In the genomic region with DNA sequence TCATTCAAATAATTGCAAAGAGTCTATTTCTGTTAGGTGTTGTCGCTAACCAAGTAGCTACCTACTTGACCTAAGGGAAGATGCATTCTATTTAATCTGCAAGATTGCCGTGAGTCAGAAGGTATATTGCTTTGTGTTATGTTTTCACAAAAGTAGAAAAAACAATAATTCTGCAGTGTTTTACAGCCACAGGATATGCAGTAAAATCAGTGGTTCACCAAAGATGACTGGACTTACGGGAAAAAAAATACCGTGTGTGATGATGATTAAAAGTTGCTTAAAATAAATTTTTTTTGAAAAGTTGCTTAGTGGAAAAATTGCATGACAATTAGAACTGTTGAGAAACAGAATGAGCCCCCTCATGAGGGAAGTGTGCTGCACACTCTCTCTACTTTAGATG, we compare ENCODE assay signal across 20 cellular contexts.
DNase-seq lines count a peak whose midpoint lies in the region; ATAC-seq and TF ChIP-seq lines count a peak whose summit lies in the region.
"Had no signal": no experiment of that assay in that cellular context is flagged by ENCODE, and none has a peak within 500 bp of the region (broad histone marks: within the 10 kb centered on the region; RNA-seq: fewer than 3 reads in every experiment).

No MANE protein-coding gene starts in this region.

- CTCF ChIA-PET in SK-N-SH (lab: Yijun Ruan, JAX) = interaction anchor here (0.9 kb wide), 1 partner anchor 12 kb away, joined by 4 read pairs; no protein-coding TSS in a partner anchor
- CTCF ChIA-PET in activated CD4-positive, alpha-beta memory T cell treated with anti-CD3 and anti-CD28 coated beads, Interleukin-2, amount 10 ng/mL, durations not matched to agents 7 days and 5 days (lab: Charles Lee) = interaction anchor here (0.6 kb wide), 1 partner anchor 389 kb away, joined by 4 read pairs; no protein-coding TSS in a partner anchor

- peaks cover 7% of the 10 kb centered on the region for H3K4me1 Mint-ChIP-seq in activated CD4-positive, alpha-beta memory T cell treated with anti-CD3 and anti-CD28 coated beads, Interleukin-2, amount 10 ng/mL, durations not matched to agents 7 days and 5 days

- no peaks in the 10 kb centered on the region for H3K9me3 Mint-ChIP-seq in activated CD4-positive, alpha-beta memory T cell treated with anti-CD3 and anti-CD28 coated beads, Interleukin-2, amount 10 ng/mL, durations not matched to agents 7 days and 5 days
- H3K9me3 Mint-ChIP-seq: CD14-positive monocyte, GM23338 had no signal

- H3K27me3 ChIP-seq in SK-N-SH (ENCODE audit: insufficient read depth) (no peaks in the 10 kb centered on the region), SJSA1 (replicated peaks) (no peaks in the 10 kb centered on the region)

- peak overlapping the region; percentile 49; the same call in 1 of the 2 replicates for H3K4me2 ChIP-seq in SK-N-SH
- H3K4me2 ChIP-seq: GM23338 had no signal

- peaks cover 0 to 5% of the 10 kb centered on the region in 2 experiments for H3K36me3 ChIP-seq in SK-N-SH (replicated peaks in 1 of 2; ENCODE audit: control insufficient read depth in 1 of 2, insufficient read depth in 2 of 2, low read length in 1 of 2)
- no peaks in the 10 kb centered on the region for H3K36me3 ChIP-seq in SJSA1

- POLR2A ChIA-PET in SK-N-SH (lab: Yijun Ruan, JAX) = no interaction called here
- POLR2A ChIA-PET in activated CD4-positive, alpha-beta memory T cell treated with anti-CD3 and anti-CD28 coated beads, Interleukin-2, amount 10 ng/mL, durations not matched to agents 7 days and 5 days (lab: Charles Lee) = no interaction called here

- H3K27ac Mint-ChIP-seq in activated CD4-positive, alpha-beta memory T cell treated with anti-CD3 and anti-CD28 coated beads, Interleukin-2, amount 10 ng/mL, durations not matched to agents 7 days and 5 days = no peak overlapping the region
- H3K27ac Mint-ChIP-seq: CD14-positive monocyte had no signal

- H3K27ac ChIP-seq in SK-N-SH (ENCODE audit: low read depth in 2 of 2, low read length in 1 of 2) = peak overlapping the region in 1 of 2 experiments; percentile 97; a peak in 3 of 4 replicates
- H3K27ac ChIP-seq in SJSA1 = peak overlapping the region; percentile 61; the same call in 1 of the 2 replicates
- H3K27ac ChIP-seq in caudate nucleus (ENCODE audit: low read depth, low read length) = no peak overlapping the region
- H3K27ac ChIP-seq: 22Rv1 had no signal

- no peaks in the 10 kb centered on the region for H3K9me3 ChIP-seq in SK-N-SH
- no peaks in the 10 kb centered on the region for H3K9me3 ChIP-seq in SJSA1 (replicated peaks)

- peaks cover 68% of the 10 kb centered on the region for H3F3A ChIP-seq in SK-N-SH (replicated peaks; ENCODE audit: insufficient read depth)

- H3K4me1 ChIP-seq in SK-N-SH (ENCODE audit: control insufficient read depth in 1 of 2, insufficient read depth in 2 of 2, low read depth in 1 of 2, low read length in 1 of 2) (peaks cover 0 to 58% of the 10 kb centered on the region in 2 experiments; a peak in 3 of 4 replicates), SJSA1 (replicated peaks) (peaks cover 54% of the 10 kb centered on the region)

- H4K20me1 ChIP-seq in SK-N-SH (ENCODE audit: insufficient read depth) = no peaks in the 10 kb centered on the region

- H3K4me3 ChIP-seq in SK-N-SH (ENCODE audit: low read depth in 2 of 2, low read length in 1 of 2) = no peak overlapping the region
- H3K4me3 ChIP-seq in SJSA1 = no peak overlapping the region
- H3K4me3 ChIP-seq: GM23338 had no signal

- 95% methylated on average over 4 of the region's 4 CpGs for WGBS in SK-N-SH (ENCODE audit: low lambda C conversion rate)

- H3K36me3 Mint-ChIP-seq in activated CD4-positive, alpha-beta memory T cell treated with anti-CD3 and anti-CD28 coated beads, Interleukin-2, amount 10 ng/mL, durations not matched to agents 7 days and 5 days (ENCODE audit: low read depth) = no peaks in the 10 kb centered on the region
- H3K36me3 Mint-ChIP-seq: CD14-positive monocyte had no signal

- TF ChIP-seq CTCF in SK-N-SH (IDR thresholded peaks at IDR 0.05) = no peak

- H3K27me3 Mint-ChIP-seq in activated CD4-positive, alpha-beta memory T cell treated with anti-CD3 and anti-CD28 coated beads, Interleukin-2, amount 10 ng/mL, durations not matched to agents 7 days and 5 days = no peaks in the 10 kb centered on the region

- no peak for TF ChIP-seq EP300 in SK-N-SH (IDR thresholded peaks at IDR 0.05; ENCODE audit: borderline replicate concordance in 1 of 2, low read depth in 1 of 2, low read length in 1 of 2)

- H3K9ac ChIP-seq in SK-N-SH = peak overlapping the region; percentile 64

- H3K4me3 Mint-ChIP-seq in activated CD4-positive, alpha-beta memory T cell treated with anti-CD3 and anti-CD28 coated beads, Interleukin-2, amount 10 ng/mL, durations not matched to agents 7 days and 5 days = no peak overlapping the region
- H3K4me3 Mint-ChIP-seq: CD14-positive monocyte, GM23338 had no signal

- DNase-seq in SK-N-SH = no peak
- no peak for DNase-seq in SJSA1 (ENCODE audit: low read depth in 1 of 2, low spot score in 2 of 2)
- DNase-seq in fibroblast of gingiva (ENCODE audit: low read depth) = peak; percentile 4
- no peak for DNase-seq in caudate nucleus (lab: John Stamatoyannopoulos, UW)
- no peak for DNase-seq in activated CD4-positive, alpha-beta memory T cell treated with anti-CD3 and anti-CD28 coated beads, Interleukin-2, amount 10 ng/mL, durations not matched to agents 7 days and 5 days
- DNase-seq in activated CD4-positive, alpha-beta T cell treated with anti-CD3 and anti-CD28 coated beads, Interleukin-2, amount 50 U/mL, for 48 hours = no peak
- DNase-seq: COR-L47, DMS153, KBM-7, MM.1S, NCI-H1105, NCI-H187, NCI-H446, NCI-H748 treated with DMSO at 0.1 percent for 48 hours had no signal

- TF ChIP-seq RAD21 in SK-N-SH (IDR thresholded peaks at IDR 0.05; ENCODE audit: low read length) = no peak

- H3K9me2 ChIP-seq in SK-N-SH = no peaks in the 10 kb centered on the region

- 0 out of 2 replicates have a peak, but pooled peaks cover 7% of the 10 kb centered on the region for H3K79me2 ChIP-seq in SK-N-SH (ENCODE audit: insufficient read depth)

- ATAC-seq in SK-N-SH treated with all-trans-retinoic acid at 6 μM for 48 hours = no peak
- ATAC-seq in GM21576 (IDR thresholded peaks at IDR 0.05; ENCODE audit: unreplicated experiment) = no peak
- ATAC-seq: GM23338, Right ventricle myocardium inferior had no signal

- H2AFZ ChIP-seq in SK-N-SH (ENCODE audit: low read depth) = no peak overlapping the region
- H2AFZ ChIP-seq: GM23338 had no signal

TF ChIP-seq in SK-N-SH, 30 proteins besides CTCF, POLR2A, EP300 and RAD21 (continues in another document):
- no peak for TF ChIP-seq RFX5 (IDR thresholded peaks at IDR 0.05; ENCODE audit: low read length)
- no peak for TF ChIP-seq TEAD4 (IDR thresholded peaks at IDR 0.05; ENCODE audit: borderline replicate concordance, insufficient read depth)
- no peak for TF ChIP-seq MEF2A (IDR thresholded peaks at IDR 0.05; ENCODE audit: borderline replicate concordance, low read depth)
- TF ChIP-seq, protein P1, sequence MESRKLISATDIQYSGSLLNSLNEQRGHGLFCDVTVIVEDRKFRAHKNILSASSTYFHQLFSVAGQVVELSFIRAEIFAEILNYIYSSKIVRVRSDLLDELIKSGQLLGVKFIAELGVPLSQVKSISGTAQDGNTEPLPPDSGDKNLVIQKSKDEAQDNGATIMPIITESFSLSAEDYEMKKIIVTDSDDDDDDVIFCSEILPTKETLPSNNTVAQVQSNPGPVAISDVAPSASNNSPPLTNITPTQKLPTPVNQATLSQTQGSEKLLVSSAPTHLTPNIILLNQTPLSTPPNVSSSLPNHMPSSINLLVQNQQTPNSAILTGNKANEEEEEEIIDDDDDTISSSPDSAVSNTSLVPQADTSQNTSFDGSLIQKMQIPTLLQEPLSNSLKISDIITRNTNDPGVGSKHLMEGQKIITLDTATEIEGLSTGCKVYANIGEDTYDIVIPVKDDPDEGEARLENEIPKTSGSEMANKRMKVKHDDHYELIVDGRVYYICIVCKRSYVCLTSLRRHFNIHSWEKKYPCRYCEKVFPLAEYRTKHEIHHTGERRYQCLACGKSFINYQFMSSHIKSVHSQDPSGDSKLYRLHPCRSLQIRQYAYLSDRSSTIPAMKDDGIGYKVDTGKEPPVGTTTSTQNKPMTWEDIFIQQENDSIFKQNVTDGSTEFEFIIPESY (IDR thresholded peaks at IDR 0.05; ENCODE audit: borderline replicate concordance, low read depth) = no peak
- no peak for TF ChIP-seq FOXJ3 (CRISPR knock-in tag; IDR thresholded peaks at IDR 0.05)
- TF ChIP-seq SIN3A (IDR thresholded peaks at IDR 0.05; ENCODE audit: borderline replicate concordance, low read depth, low read length) = no peak
- TF ChIP-seq NFIC (IDR thresholded peaks at IDR 0.05; ENCODE audit: borderline replicate concordance) = no peak
- TF ChIP-seq POLR2AphosphoS5 (IDR thresholded peaks at IDR 0.05; ENCODE audit: low read depth, low read length) = no peak
- TF ChIP-seq TCF12 (IDR thresholded peaks at IDR 0.05) = no peak

TF ChIP-seq in SK-N-SH treated with all-trans-retinoic acid at 6 μM for 48 hours, 23 proteins besides CTCF, POLR2A, EP300 and RAD21 (continues in another document):
- TF ChIP-seq ZFP30 (CRISPR knock-in tag; IDR thresholded peaks at IDR 0.05) (no peak), ESRRG (CRISPR knock-in tag; IDR thresholded peaks at IDR 0.05) (no peak), ZNF8 (CRISPR knock-in tag; IDR thresholded peaks at IDR 0.05) (no peak), ZC3H10 (CRISPR knock-in tag; IDR thresholded peaks at IDR 0.05) (no peak), RARB (CRISPR knock-in tag; IDR thresholded peaks at IDR 0.05) (no peak), TCF4 (CRISPR knock-in tag; IDR thresholded peaks at IDR 0.05; ENCODE audit: borderline replicate concordance) (no peak)
- TF ChIP-seq, protein P2, sequence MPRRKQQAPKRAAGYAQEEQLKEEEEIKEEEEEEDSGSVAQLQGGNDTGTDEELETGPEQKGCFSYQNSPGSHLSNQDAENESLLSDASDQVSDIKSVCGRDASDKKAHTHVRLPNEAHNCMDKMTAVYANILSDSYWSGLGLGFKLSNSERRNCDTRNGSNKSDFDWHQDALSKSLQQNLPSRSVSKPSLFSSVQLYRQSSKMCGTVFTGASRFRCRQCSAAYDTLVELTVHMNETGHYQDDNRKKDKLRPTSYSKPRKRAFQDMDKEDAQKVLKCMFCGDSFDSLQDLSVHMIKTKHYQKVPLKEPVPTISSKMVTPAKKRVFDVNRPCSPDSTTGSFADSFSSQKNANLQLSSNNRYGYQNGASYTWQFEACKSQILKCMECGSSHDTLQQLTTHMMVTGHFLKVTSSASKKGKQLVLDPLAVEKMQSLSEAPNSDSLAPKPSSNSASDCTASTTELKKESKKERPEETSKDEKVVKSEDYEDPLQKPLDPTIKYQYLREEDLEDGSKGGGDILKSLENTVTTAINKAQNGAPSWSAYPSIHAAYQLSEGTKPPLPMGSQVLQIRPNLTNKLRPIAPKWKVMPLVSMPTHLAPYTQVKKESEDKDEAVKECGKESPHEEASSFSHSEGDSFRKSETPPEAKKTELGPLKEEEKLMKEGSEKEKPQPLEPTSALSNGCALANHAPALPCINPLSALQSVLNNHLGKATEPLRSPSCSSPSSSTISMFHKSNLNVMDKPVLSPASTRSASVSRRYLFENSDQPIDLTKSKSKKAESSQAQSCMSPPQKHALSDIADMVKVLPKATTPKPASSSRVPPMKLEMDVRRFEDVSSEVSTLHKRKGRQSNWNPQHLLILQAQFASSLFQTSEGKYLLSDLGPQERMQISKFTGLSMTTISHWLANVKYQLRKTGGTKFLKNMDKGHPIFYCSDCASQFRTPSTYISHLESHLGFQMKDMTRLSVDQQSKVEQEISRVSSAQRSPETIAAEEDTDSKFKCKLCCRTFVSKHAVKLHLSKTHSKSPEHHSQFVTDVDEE (CRISPR knock-in tag; IDR thresholded peaks at IDR 0.05) = no peak
